In genomic region chrX:80876877-80877276, GRCh38 we compare ENCODE assay signal across 8 cellular contexts.
DNase-seq lines count a peak whose midpoint lies in the region; ATAC-seq and TF ChIP-seq lines count a peak whose summit lies in the region.

No MANE protein-coding gene starts in this region.

- DNase-seq in AML-193 (lab: John Stamatoyannopoulos, UW): peak; percentile 9 to 19
- DNase-seq in NT2/D1 (ENCODE audit: low read depth, low spot score): peak; percentile 8
- DNase-seq in fibroblast of lung (ENCODE audit: low read depth in 2 of 2): peak; percentile 19 to 56
- DNase-seq in superior temporal gyrus (ENCODE audit: extremely low spot score): peak; percentile 60
- no peak for DNase-seq in T-cell
- no peak for DNase-seq in T1000 (lab: John Stamatoyannopoulos, UW)

- no peaks in the 10 kb centered on the region for H3K79me2 ChIP-seq in fibroblast of lung (ENCODE audit: control insufficient read depth, insufficient read depth, low read length)

- CTCF ChIA-PET in T-cell (lab: Charles Lee): interaction anchor here in 1 of 2 donors (0.8 kb wide), 1 partner anchor 27 kb away, joined by 4 read pairs; no protein-coding TSS in a partner anchor

- H3K4me3 ChIP-seq in NT2/D1 (ENCODE audit: insufficient read length, low read depth) (no peak overlapping the region), fibroblast of lung (replicated peaks in 1 of 4; ENCODE audit: control extremely low read depth in 1 of 4, insufficient read depth in 1 of 4, low read depth in 3 of 4, low read length in 4 of 4) (no peak overlapping the region)

- no peak overlapping the region for H2AFZ ChIP-seq in fibroblast of lung (ENCODE audit: low read length)

- no peaks in the 10 kb centered on the region for H3K9me3 ChIP-seq in NT2/D1 (ENCODE audit: insufficient read depth, low read length)
- no peaks in the 10 kb centered on the region for H3K9me3 ChIP-seq in fibroblast of lung (ENCODE audit: control insufficient read depth, insufficient read depth, low read depth, low read length)

- peak; percentile 55 for ATAC-seq in GM18909 (IDR thresholded peaks at IDR 0.05; ENCODE audit: poor library complexity, unreplicated experiment)
- ATAC-seq in HG02759 (IDR thresholded peaks at IDR 0.05; ENCODE audit: unreplicated experiment): no peak
- ATAC-seq in T-cell (replicated peaks in 1 of 4): no peak

- no peak overlapping the region for H3K27ac ChIP-seq in fibroblast of lung (ENCODE audit: insufficient read depth, low read length)

- H3K36me3 ChIP-seq in NT2/D1 (ENCODE audit: insufficient read depth, insufficient read length, low read length) (no peaks in the 10 kb centered on the region), fibroblast of lung (ENCODE audit: control insufficient read depth, insufficient read depth, low read length) (no peaks in the 10 kb centered on the region)

- peaks cover 0 to 12% of the 10 kb centered on the region in 2 donors for H3K27me3 Mint-ChIP-seq in T-cell

- no peaks in the 10 kb centered on the region for H3K36me3 Mint-ChIP-seq in T-cell

- H3K4me1 ChIP-seq in NT2/D1 (ENCODE audit: insufficient read depth, insufficient read length) (no peaks in the 10 kb centered on the region), fibroblast of lung (ENCODE audit: control insufficient read depth, extremely low read depth, insufficient read depth, low read length) (no peaks in the 10 kb centered on the region)

- H3K4me2 ChIP-seq in fibroblast of lung (ENCODE audit: extremely low read depth, insufficient read depth, low read length): no peak overlapping the region

- H3K4me1 Mint-ChIP-seq in T-cell: no peaks in the 10 kb centered on the region

- POLR2A ChIA-PET in T-cell (lab: Charles Lee): no interaction called here

- H3K9me3 Mint-ChIP-seq in T-cell: no peaks in the 10 kb centered on the region

- no peaks in the 10 kb centered on the region for H4K20me1 ChIP-seq in fibroblast of lung (ENCODE audit: control insufficient read depth, extremely low read depth, insufficient read depth, low read length)

- H3K4me3 Mint-ChIP-seq in T-cell: no peak overlapping the region

- H3K9ac ChIP-seq in NT2/D1 (ENCODE audit: insufficient read length, low read depth): no peak overlapping the region
- no peak overlapping the region for H3K9ac ChIP-seq in fibroblast of lung (ENCODE audit: insufficient read depth, low read length)

- H3K27ac Mint-ChIP-seq in T-cell: no peak overlapping the region

- H3K27me3 ChIP-seq in NT2/D1 (ENCODE audit: insufficient read depth, insufficient read length) (no peaks in the 10 kb centered on the region), fibroblast of lung (ENCODE audit: control insufficient read depth, insufficient read depth, low read length) (no peaks in the 10 kb centered on the region)

- peak in 1 of 2 donors; percentile 13 for TF ChIP-seq CTCF in fibroblast of lung (conservative IDR thresholded peaks at IDR 0.05 in 1 of 2, IDR thresholded peaks at IDR 0.05 in 1 of 2; ENCODE audit: low read depth in 1 of 2, low read length in 2 of 2)

Comparison
In these comparisons a context has a peak if more than half of its experiments do, and no peak if none do; other contexts are left out.
1. DNase-seq: peak in AML-193 (2 of 2), NT2/D1 (single experiment), fibroblast of lung (2 of 2) and superior temporal gyrus (single experiment); none in T-cell (0 of 34) and T1000 (single experiment).